ENCODE assay signal across 13 cellular contexts in genomic region chr4:140137654-140138053, GRCh38. TPM values are rescaled to one million over a fixed set of nuclear protein-coding genes. Genes with fewer than 3 reads are reported as not detected.
DNase-seq lines count a peak whose midpoint lies in the region; ATAC-seq, FAIRE-seq and TF ChIP-seq lines count a peak whose summit lies in the region.
"Had no signal": no experiment of that assay in that cellular context is flagged by ENCODE, and none has a peak within 500 bp of the region (broad histone marks: within the 10 kb centered on the region; RNA-seq: fewer than 3 reads in every experiment).

No MANE protein-coding gene starts in this region.

- FAIRE-seq in astrocyte (lab: Jason Lieb, UNC) = peak; percentile 29
- peak; percentile 72 for FAIRE-seq in islet of Langerhans (lab: Jason Lieb, UNC)

- H3K36me3 ChIP-seq in astrocyte (ENCODE audit: insufficient read depth, low read length) = no peaks in the 10 kb centered on the region
- no peaks in the 10 kb centered on the region for H3K36me3 ChIP-seq in CD8-positive, alpha-beta memory T cell (ENCODE audit: insufficient read depth, low read length)
- H3K36me3 ChIP-seq: cardiac muscle cell had no signal

- H3K36me3 Mint-ChIP-seq in activated CD8-positive, alpha-beta T cell treated with anti-CD3 and anti-CD28 coated beads for 36 hours (ENCODE audit: low read depth) = no peaks in the 10 kb centered on the region
- H3K36me3 Mint-ChIP-seq in activated CD8-positive, alpha-beta T cell treated with anti-CD3 and anti-CD28 coated beads, Interleukin-2, amount 10 ng/mL, durations not matched to agents 7 days and 5 days (ENCODE audit: low read depth) = peaks cover 5% of the 10 kb centered on the region
- H3K36me3 Mint-ChIP-seq in astrocyte (ENCODE audit: low read depth, unreplicated experiment) = no peaks in the 10 kb centered on the region
- peaks cover 6% of the 10 kb centered on the region for H3K36me3 Mint-ChIP-seq in stimulated activated naive CD8-positive, alpha-beta T cell treated with anti-CD3 and anti-CD28 coated beads, Interleukin-15, Interleukin-2, amounts not matched to agents 100 ng/mL and 50 ng/mL, for 24 hours (ENCODE audit: low read depth)
- H3K36me3 Mint-ChIP-seq in CD8-positive, alpha-beta memory T cell = no peaks in the 10 kb centered on the region

- no peak for TF ChIP-seq CTCF in activated CD8-positive, alpha-beta T cell treated with anti-CD3 and anti-CD28 coated beads for 36 hours (IDR thresholded peaks at IDR 0.05)
- no peak for TF ChIP-seq CTCF in astrocyte (IDR thresholded peaks at IDR 0.05; ENCODE audit: insufficient read depth, low read depth, low read length)

- H3K27ac Mint-ChIP-seq in activated CD8-positive, alpha-beta T cell treated with anti-CD3 and anti-CD28 coated beads for 36 hours = peak overlapping the region; percentile 27
- H3K27ac Mint-ChIP-seq in activated CD8-positive, alpha-beta T cell treated with anti-CD3 and anti-CD28 coated beads, Interleukin-2, amount 10 ng/mL, durations not matched to agents 7 days and 5 days = no peak overlapping the region
- H3K27ac Mint-ChIP-seq in astrocyte (ENCODE audit: unreplicated experiment) = peak overlapping the region; percentile 84
- H3K27ac Mint-ChIP-seq in stimulated activated naive CD8-positive, alpha-beta T cell treated with anti-CD3 and anti-CD28 coated beads, Interleukin-15, Interleukin-2, amounts not matched to agents 100 ng/mL and 50 ng/mL, for 24 hours = peak overlapping the region; percentile 77
- H3K27ac Mint-ChIP-seq in CD8-positive, alpha-beta memory T cell = no peak overlapping the region

- no peak for DNase-seq in activated CD8-positive, alpha-beta T cell treated with anti-CD3 and anti-CD28 coated beads for 36 hours
- no peak for DNase-seq in activated CD8-positive, alpha-beta T cell treated with anti-CD3 and anti-CD28 coated beads, Interleukin-2, amount 10 ng/mL, durations not matched to agents 7 days and 5 days
- DNase-seq in astrocyte (ENCODE audit: low read depth) (peak; percentile 78), UCSD-AML1 (lab: John Stamatoyannopoulos, UW; ENCODE audit: unreplicated experiment) (no peak), KG1 (lab: John Stamatoyannopoulos, UW) (no peak)
- DNase-seq in CD8-positive, alpha-beta memory T cell = no peak
- DNase-seq: activated CD4-positive, CD25-positive, alpha-beta regulatory T cell; activated T-cell treated with anti-CD3 and anti-CD28 coated beads, Interleukin-2, amount 50 U/mL, for 1 hour; NCI-H1694; NCI-H748 treated with DMSO at 0.1 percent for 48 hours had no signal

- peak overlapping the region; percentile 75 for H3K4me2 ChIP-seq in astrocyte (ENCODE audit: low read length)

- H3K4me3 ChIP-seq in astrocyte (ENCODE audit: insufficient read depth, low read depth, low read length) = peak overlapping the region; percentile 22
- no peak overlapping the region for H3K4me3 ChIP-seq in CD8-positive, alpha-beta memory T cell (ENCODE audit: low read length)
- H3K4me3 ChIP-seq: cardiac muscle cell had no signal

- intact Hi-C loops in activated CD8-positive, alpha-beta T cell treated with anti-CD3 and anti-CD28 coated beads for 36 hours (cut with micrococcal nuclease) = no loop called here

- no peaks in the 10 kb centered on the region for H3K9me3 Mint-ChIP-seq in activated CD8-positive, alpha-beta T cell treated with anti-CD3 and anti-CD28 coated beads for 36 hours
- H3K9me3 Mint-ChIP-seq in activated CD8-positive, alpha-beta T cell treated with anti-CD3 and anti-CD28 coated beads, Interleukin-2, amount 10 ng/mL, durations not matched to agents 7 days and 5 days (ENCODE audit: insufficient read depth) = no peaks in the 10 kb centered on the region
- no peaks in the 10 kb centered on the region for H3K9me3 Mint-ChIP-seq in astrocyte (ENCODE audit: unreplicated experiment)
- H3K9me3 Mint-ChIP-seq in stimulated activated naive CD8-positive, alpha-beta T cell treated with anti-CD3 and anti-CD28 coated beads, Interleukin-15, Interleukin-2, amounts not matched to agents 100 ng/mL and 50 ng/mL, for 24 hours = no peaks in the 10 kb centered on the region
- no peaks in the 10 kb centered on the region for H3K9me3 Mint-ChIP-seq in CD8-positive, alpha-beta memory T cell

- peak; percentile 67 for ATAC-seq in activated CD8-positive, alpha-beta T cell treated with anti-CD3 and anti-CD28 coated beads for 36 hours
- no peak for ATAC-seq in activated CD8-positive, alpha-beta T cell treated with anti-CD3 and anti-CD28 coated beads, Interleukin-2, amount 10 ng/mL, durations not matched to agents 7 days and 5 days

- peaks cover 3% of the 10 kb centered on the region for H3K27me3 Mint-ChIP-seq in activated CD8-positive, alpha-beta T cell treated with anti-CD3 and anti-CD28 coated beads for 36 hours
- H3K27me3 Mint-ChIP-seq in activated CD8-positive, alpha-beta T cell treated with anti-CD3 and anti-CD28 coated beads, Interleukin-2, amount 10 ng/mL, durations not matched to agents 7 days and 5 days (ENCODE audit: low read depth) = peaks cover 10% of the 10 kb centered on the region
- H3K27me3 Mint-ChIP-seq in astrocyte (ENCODE audit: low read depth, unreplicated experiment) = no peaks in the 10 kb centered on the region
- H3K27me3 Mint-ChIP-seq in stimulated activated naive CD8-positive, alpha-beta T cell treated with anti-CD3 and anti-CD28 coated beads, Interleukin-15, Interleukin-2, amounts not matched to agents 100 ng/mL and 50 ng/mL, for 24 hours = peaks cover 10% of the 10 kb centered on the region
- H3K27me3 Mint-ChIP-seq in CD8-positive, alpha-beta memory T cell = peaks cover 13 to 31% of the 10 kb centered on the region in 2 donors

- H3K9ac ChIP-seq in astrocyte (ENCODE audit: low read length) = peak overlapping the region; percentile 34

- H3K4me1 ChIP-seq in astrocyte (ENCODE audit: insufficient read depth, low read length) = peaks cover 26% of the 10 kb centered on the region
- H3K4me1 ChIP-seq in CD8-positive, alpha-beta memory T cell (ENCODE audit: insufficient read depth, low read length) = peaks cover 2% of the 10 kb centered on the region

- CTCF ChIA-PET in activated CD8-positive, alpha-beta T cell treated with anti-CD3 and anti-CD28 coated beads for 36 hours (lab: Charles Lee) = interaction anchor here (0.7 to 1.0 kb wide), 2 partner anchors 25 to 193 kb away, joined by 3 read pairs; no protein-coding TSS in a partner anchor
- CTCF ChIA-PET in activated CD8-positive, alpha-beta T cell treated with anti-CD3 and anti-CD28 coated beads, Interleukin-2, amount 10 ng/mL, durations not matched to agents 7 days and 5 days (lab: Charles Lee) = interaction anchor here (1.0 to 1.1 kb wide), 2 partner anchors 43 to 113 kb away, joined by 3 read pairs; no protein-coding TSS in a partner anchor
- CTCF ChIA-PET in CD8-positive, alpha-beta memory T cell (lab: Charles Lee) = no interaction called here

- peak overlapping the region; percentile 6 for H3K4me3 Mint-ChIP-seq in activated CD8-positive, alpha-beta T cell treated with anti-CD3 and anti-CD28 coated beads for 36 hours
- H3K4me3 Mint-ChIP-seq in activated CD8-positive, alpha-beta T cell treated with anti-CD3 and anti-CD28 coated beads, Interleukin-2, amount 10 ng/mL, durations not matched to agents 7 days and 5 days = no peak overlapping the region
- peak overlapping the region; percentile 17 for H3K4me3 Mint-ChIP-seq in astrocyte (ENCODE audit: unreplicated experiment)
- H3K4me3 Mint-ChIP-seq in stimulated activated naive CD8-positive, alpha-beta T cell treated with anti-CD3 and anti-CD28 coated beads, Interleukin-15, Interleukin-2, amounts not matched to agents 100 ng/mL and 50 ng/mL, for 24 hours = peak overlapping the region; percentile 56
- H3K4me3 Mint-ChIP-seq in CD8-positive, alpha-beta memory T cell = no peak overlapping the region

- H2AFZ ChIP-seq in astrocyte (ENCODE audit: low read depth, low read length) = peak overlapping the region; percentile 42

- no peaks in the 10 kb centered on the region for H3K79me2 ChIP-seq in astrocyte (ENCODE audit: insufficient read depth, low read length)

- H3K27me3 ChIP-seq in astrocyte (ENCODE audit: insufficient read depth, low read length) = no peaks in the 10 kb centered on the region
- no peaks in the 10 kb centered on the region for H3K27me3 ChIP-seq in CD8-positive, alpha-beta memory T cell (ENCODE audit: insufficient read depth, low read length, poor library complexity, severe bottlenecking)
- H3K27me3 ChIP-seq: cardiac muscle cell had no signal

- H4K20me1 ChIP-seq in astrocyte (ENCODE audit: insufficient read depth, low read length) = no peaks in the 10 kb centered on the region

- no peaks in the 10 kb centered on the region for H3K9me3 ChIP-seq in astrocyte (ENCODE audit: insufficient read depth, low read depth, low read length)
- H3K9me3 ChIP-seq in CD8-positive, alpha-beta memory T cell (ENCODE audit: low read length) = no peaks in the 10 kb centered on the region

- H3K27ac ChIP-seq in astrocyte (ENCODE audit: low read depth, low read length) = peak overlapping the region; percentile 29
- no peak overlapping the region for H3K27ac ChIP-seq in CD8-positive, alpha-beta memory T cell (ENCODE audit: low read depth, low read length)
- H3K27ac ChIP-seq: cardiac muscle cell had no signal

- peaks cover 30% of the 10 kb centered on the region for H3K4me1 Mint-ChIP-seq in activated CD8-positive, alpha-beta T cell treated with anti-CD3 and anti-CD28 coated beads for 36 hours (ENCODE audit: low read depth)
- peaks cover 29% of the 10 kb centered on the region for H3K4me1 Mint-ChIP-seq in activated CD8-positive, alpha-beta T cell treated with anti-CD3 and anti-CD28 coated beads, Interleukin-2, amount 10 ng/mL, durations not matched to agents 7 days and 5 days (ENCODE audit: low read depth)
- peaks cover 42% of the 10 kb centered on the region for H3K4me1 Mint-ChIP-seq in astrocyte (ENCODE audit: low read depth, unreplicated experiment)
- H3K4me1 Mint-ChIP-seq in stimulated activated naive CD8-positive, alpha-beta T cell treated with anti-CD3 and anti-CD28 coated beads, Interleukin-15, Interleukin-2, amounts not matched to agents 100 ng/mL and 50 ng/mL, for 24 hours (ENCODE audit: low read depth) = peaks cover 36% of the 10 kb centered on the region
- peaks cover 0 to 2% (median 0%) of the 10 kb centered on the region in 3 donors for H3K4me1 Mint-ChIP-seq in CD8-positive, alpha-beta memory T cell

- POLR2A ChIA-PET in activated CD8-positive, alpha-beta T cell treated with anti-CD3 and anti-CD28 coated beads for 36 hours (lab: Charles Lee) = no interaction called here
- POLR2A ChIA-PET in activated CD8-positive, alpha-beta T cell treated with anti-CD3 and anti-CD28 coated beads, Interleukin-2, amount 10 ng/mL, durations not matched to agents 7 days and 5 days (lab: Charles Lee) = no interaction called here
- POLR2A ChIA-PET in CD8-positive, alpha-beta memory T cell (lab: Charles Lee) = no interaction called here

RNA-seq across cellular contexts. Expression of gene MAML3, which starts 16.3 kb away (rescaled TPM):
- total RNA-seq in activated CD8-positive, alpha-beta T cell treated with anti-CD3 and anti-CD28 coated beads for 36 hours = 1 to 10 TPM; 2.0 to 2.4 TPM
- 1 to 10 TPM; 4.0 to 4.1 TPM for total RNA-seq in activated CD8-positive, alpha-beta T cell treated with anti-CD3 and anti-CD28 coated beads, Interleukin-2, amount 10 ng/mL, durations not matched to agents 7 days and 5 days
- total RNA-seq in astrocyte = 8.1 and 10.2 TPM in 2 replicates
- total RNA-seq in CD8-positive, alpha-beta memory T cell = under 1 TPM; 0.44 to 0.57 TPM
- polyA plus RNA-seq in CD8-positive, alpha-beta memory T cell = 0.52 TPM

Comparison
In these comparisons a context has a peak if more than half of its experiments do, and no peak if none do; other contexts are left out.
1. H3K27ac Mint-ChIP-seq: peak in activated CD8-positive, alpha-beta T cell treated with anti-CD3 and anti-CD28 coated beads for 36 hours (single experiment), astrocyte (single experiment) and stimulated activated naive CD8-positive, alpha-beta T cell treated with anti-CD3 and anti-CD28 coated beads, Interleukin-15, Interleukin-2, amounts not matched to agents 100 ng/mL and 50 ng/mL, for 24 hours (single experiment); none in activated CD8-positive, alpha-beta T cell treated with anti-CD3 and anti-CD28 coated beads, Interleukin-2, amount 10 ng/mL, durations not matched to agents 7 days and 5 days (single experiment) and CD8-positive, alpha-beta memory T cell (0 of 8).
2. H3K4me3 Mint-ChIP-seq: peak in activated CD8-positive, alpha-beta T cell treated with anti-CD3 and anti-CD28 coated beads for 36 hours (single experiment), astrocyte (single experiment) and stimulated activated naive CD8-positive, alpha-beta T cell treated with anti-CD3 and anti-CD28 coated beads, Interleukin-15, Interleukin-2, amounts not matched to agents 100 ng/mL and 50 ng/mL, for 24 hours (single experiment); none in activated CD8-positive, alpha-beta T cell treated with anti-CD3 and anti-CD28 coated beads, Interleukin-2, amount 10 ng/mL, durations not matched to agents 7 days and 5 days (single experiment) and CD8-positive, alpha-beta memory T cell (0 of 7).